Comparison of ENCODE assay signal across 24 cellular contexts in the genomic region with DNA sequence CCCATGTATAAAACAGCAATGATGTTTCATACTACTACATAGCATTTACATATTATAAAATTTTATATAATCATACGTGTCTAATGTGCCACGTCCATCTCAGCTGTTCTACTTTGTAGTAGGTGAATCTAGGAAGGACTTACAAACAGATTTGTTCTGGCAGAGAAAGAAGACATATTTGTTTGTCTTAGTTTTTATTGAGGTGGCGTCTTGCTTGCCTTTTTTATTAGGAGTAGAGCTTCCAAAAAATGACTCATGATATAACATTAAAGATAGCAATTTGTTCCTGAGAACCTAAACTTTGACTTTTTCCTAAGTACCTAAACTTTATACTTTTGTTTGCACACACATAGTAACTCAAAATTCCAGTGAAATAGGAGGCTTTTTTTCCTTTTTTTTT.
DNase-seq lines count a peak whose midpoint lies in the region; ATAC-seq and TF ChIP-seq lines count a peak whose summit lies in the region.
"Had no signal": no experiment of that assay in that cellular context is flagged by ENCODE, and none has a peak within 500 bp of the region (broad histone marks: within the 10 kb centered on the region; RNA-seq: fewer than 3 reads in every experiment).

No MANE protein-coding gene starts in this region.

- intact Hi-C loops in PC-3 (cut with micrococcal nuclease) (loop anchor here (10.0 kb wide), 1 partner anchor 801 kb away; no protein-coding TSS in a partner anchor), left colon (cut with DNase I, micrococcal nuclease) (loop anchor here (5.0 to 10.0 kb wide), 3 partner anchors 181 to 321 kb away; no protein-coding TSS in a partner anchor)

- no peak overlapping the region for H2AFZ ChIP-seq in PC-3 (ENCODE audit: low read length)

- peak overlapping the region; percentile 59 for H3K4me2 ChIP-seq in PC-3 (ENCODE audit: low read length)
- H3K4me2 ChIP-seq: A549; BLaER1 treated with 17β-estradiol and CSF1 and Interleukin-3, amounts not matched to agents 10 nM and 100 nM had no signal

- H3K4me3 Mint-ChIP-seq in nephron progenitor cell = no peak overlapping the region
- H3K4me3 Mint-ChIP-seq: CD4-positive, alpha-beta T cell had no signal

- H3K79me2 ChIP-seq in PC-3 (ENCODE audit: low read length) = no peaks in the 10 kb centered on the region

- H3K27ac ChIP-seq in HEK293 (ENCODE audit: extremely low read depth, low read depth, low read length) (no peak overlapping the region), PC-3 (ENCODE audit: low read length) (peak overlapping the region; percentile 58)
- H3K27ac ChIP-seq: A549; BLaER1 treated with 17β-estradiol and CSF1 and Interleukin-3, amounts not matched to agents 10 nM and 100 nM; SJSA1 had no signal

- no peaks in the 10 kb centered on the region for H3K9me2 ChIP-seq in PC-3 (replicated peaks; ENCODE audit: low read length)

- H3K4me3 ChIP-seq in HEK293 (ENCODE audit: low read depth, low read length) (no peak overlapping the region), PC-3 (ENCODE audit: low read length) (no peak overlapping the region)
- H3K4me3 ChIP-seq: A549; BLaER1 treated with 17β-estradiol and CSF1 and Interleukin-3, amounts not matched to agents 10 nM and 100 nM; GM12878; MG63; SJSA1 had no signal

- no peaks in the 10 kb centered on the region for H3F3A ChIP-seq in PC-3 (ENCODE audit: low read length, unreplicated experiment)

- H3K4me1 Mint-ChIP-seq in nephron progenitor cell = peaks cover 42% of the 10 kb centered on the region

- peak overlapping the region; percentile 96 for H3K27ac Mint-ChIP-seq in nephron progenitor cell
- H3K27ac Mint-ChIP-seq: CD4-positive, alpha-beta T cell had no signal

- CTCF ChIA-PET in HEK293 (lab: Yijun Ruan, JAX) (interaction anchor here (0.6 to 5.8 kb wide), 11 partner anchors 8 to 318 kb away, joined by 3 to 67 read pairs (median 4); no protein-coding TSS in a partner anchor), PC-3 (lab: Charles Lee) (interaction anchor here (0.6 to 1.4 kb wide), 5 partner anchors 11 to 568 kb away, joined by 3 to 9 read pairs (median 5); partner anchors contain the start of gene WWC2)

- no TSS peak for BruUV-seq in PC-3 (replicated peaks; lab: Mats Ljungman, UMichigan)

- H3K27me3 ChIP-seq in PC-3 (ENCODE audit: low read length) = no peaks in the 10 kb centered on the region
- H3K27me3 ChIP-seq: BLaER1 treated with 17β-estradiol and CSF1 and Interleukin-3, amounts not matched to agents 10 nM and 100 nM; MG63; SJSA1 had no signal

- no peaks in the 10 kb centered on the region for H3K27me3 Mint-ChIP-seq in nephron progenitor cell (ENCODE audit: low read depth, poor library complexity)

- no peaks in the 10 kb centered on the region for H4K20me1 ChIP-seq in PC-3 (ENCODE audit: low read length)
- H4K20me1 ChIP-seq: BLaER1 treated with 17β-estradiol and CSF1 and Interleukin-3, amounts not matched to agents 10 nM and 100 nM had no signal

- no peaks in the 10 kb centered on the region for H3K9me3 Mint-ChIP-seq in nephron progenitor cell
- H3K9me3 Mint-ChIP-seq: CD4-positive, alpha-beta T cell had no signal

- H3K9me3 ChIP-seq in HEK293 (ENCODE audit: control insufficient read depth, insufficient read depth, low read depth, low read length) (no peaks in the 10 kb centered on the region), PC-3 (ENCODE audit: low read length) (no peaks in the 10 kb centered on the region)
- H3K9me3 ChIP-seq: A549; BLaER1 treated with 17β-estradiol and CSF1 and Interleukin-3, amounts not matched to agents 10 nM and 100 nM; MG63; SJSA1 had no signal

- DNase-seq in PC-3 (peak; percentile 63), nephron progenitor cell (no peak), left colon (no peak), cerebellar cortex (ENCODE audit: low spot score) (no peak)
- DNase-seq in activated CD4-positive, alpha-beta T cell treated with anti-CD3 and anti-CD28 coated beads, Interleukin-2, amount 50 U/mL, for 1 hour = no peak
- DNase-seq: AML-193; CD4-positive, alpha-beta T cell; EL; GDM1; HCEC 1CT; MG63; NCI-H1105 treated with DMSO at 0.1 percent for 48 hours; NCI-H146; NCI-H1930; NCI-H2107; NCI-H524; NCI-H774 had no signal

- H3K9ac ChIP-seq in PC-3 (ENCODE audit: low read length) = peak overlapping the region; percentile 6; the same call in 1 of the 2 replicates
- H3K9ac ChIP-seq: BLaER1 treated with 17β-estradiol and CSF1 and Interleukin-3, amounts not matched to agents 10 nM and 100 nM had no signal

- H3K36me3 Mint-ChIP-seq in nephron progenitor cell (ENCODE audit: low read depth) = peaks cover 29% of the 10 kb centered on the region

- peak; percentile 70 for ATAC-seq in PC-3
- no peak for ATAC-seq in GM18861 (IDR thresholded peaks at IDR 0.05; ENCODE audit: unreplicated experiment)
- ATAC-seq in left colon = no peak
- ATAC-seq: A549, GM12878, Right ventricle myocardium inferior had no signal

- POLR2A ChIA-PET in HEK293 (lab: Yijun Ruan, JAX) (no interaction called here), PC-3 (lab: Charles Lee; ENCODE audit: unreplicated experiment) (no interaction called here)

- TF ChIP-seq CTCF in HEK293 (tag by site-specific recombination; IDR thresholded peaks at IDR 0.05) (no peak), PC-3 (conservative IDR thresholded peaks at IDR 0.05; ENCODE audit: low read depth, low read length) (no peak), nephron progenitor cell (IDR thresholded peaks at IDR 0.05) (no peak)

- H3K4me1 ChIP-seq in HEK293 (ENCODE audit: control insufficient read depth, insufficient read depth, low read length) = no peaks in the 10 kb centered on the region
- H3K4me1 ChIP-seq in PC-3 (ENCODE audit: insufficient read depth, low read length) = peaks cover 40% of the 10 kb centered on the region

- peaks cover 0 to 30% of the 10 kb centered on the region in 2 experiments; a peak in 1 of 3 replicates for H3K36me3 ChIP-seq in HEK293 (ENCODE audit: control insufficient read depth in 2 of 2, insufficient read depth in 1 of 2, low read length in 2 of 2)
- no peaks in the 10 kb centered on the region; the same call in 1 of the 2 replicates for H3K36me3 ChIP-seq in PC-3 (ENCODE audit: low read depth, low read length)

TF ChIP-seq in HEK293, 187 proteins besides CTCF, POLR2A, EP300 and RAD21:
- TF ChIP-seq ZNF624 (tag by site-specific recombination; IDR thresholded peaks at IDR 0.05) (no peak), ZBTB7A (tag by site-specific recombination; IDR thresholded peaks at IDR 0.05; ENCODE audit: low read depth) (no peak), ZBTB26 (tag by site-specific recombination; optimal IDR thresholded peaks at IDR 0.05) (no peak), FEZF1 (tag by site-specific recombination; IDR thresholded peaks at IDR 0.05) (peak; percentile 66), BCL11B (tag by site-specific recombination; IDR thresholded peaks at IDR 0.05; ENCODE audit: low read depth) (no peak), PRDM6 (tag by site-specific recombination; IDR thresholded peaks at IDR 0.05) (0 out of 2 replicates have a peak, but pooled peaks have one; percentile 41), ZBTB1 (tag by site-specific recombination; IDR thresholded peaks at IDR 0.05) (no peak), ZNF660 (tag by site-specific recombination; IDR thresholded peaks at IDR 0.05) (no peak), ZNF571 (tag by site-specific recombination; IDR thresholded peaks at IDR 0.05) (no peak), ZSCAN16 (tag by site-specific recombination; IDR thresholded peaks at IDR 0.05) (no peak), ZNF155 (tag by site-specific recombination; IDR thresholded peaks at IDR 0.05) (no peak), SALL2 (tag by site-specific recombination; IDR thresholded peaks at IDR 0.05; ENCODE audit: borderline replicate concordance) (no peak), ZNF580 (tag by site-specific recombination; IDR thresholded peaks at IDR 0.05) (no peak)
- TF ChIP-seq, protein P1, sequence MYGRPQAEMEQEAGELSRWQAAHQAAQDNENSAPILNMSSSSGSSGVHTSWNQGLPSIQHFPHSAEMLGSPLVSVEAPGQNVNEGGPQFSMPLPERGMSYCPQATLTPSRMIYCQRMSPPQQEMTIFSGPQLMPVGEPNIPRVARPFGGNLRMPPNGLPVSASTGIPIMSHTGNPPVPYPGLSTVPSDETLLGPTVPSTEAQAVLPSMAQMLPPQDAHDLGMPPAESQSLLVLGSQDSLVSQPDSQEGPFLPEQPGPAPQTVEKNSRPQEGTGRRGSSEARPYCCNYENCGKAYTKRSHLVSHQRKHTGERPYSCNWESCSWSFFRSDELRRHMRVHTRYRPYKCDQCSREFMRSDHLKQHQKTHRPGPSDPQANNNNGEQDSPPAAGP (tag by site-specific recombination; IDR thresholded peaks at IDR 0.05) = no peak
